In the genomic region with DNA sequence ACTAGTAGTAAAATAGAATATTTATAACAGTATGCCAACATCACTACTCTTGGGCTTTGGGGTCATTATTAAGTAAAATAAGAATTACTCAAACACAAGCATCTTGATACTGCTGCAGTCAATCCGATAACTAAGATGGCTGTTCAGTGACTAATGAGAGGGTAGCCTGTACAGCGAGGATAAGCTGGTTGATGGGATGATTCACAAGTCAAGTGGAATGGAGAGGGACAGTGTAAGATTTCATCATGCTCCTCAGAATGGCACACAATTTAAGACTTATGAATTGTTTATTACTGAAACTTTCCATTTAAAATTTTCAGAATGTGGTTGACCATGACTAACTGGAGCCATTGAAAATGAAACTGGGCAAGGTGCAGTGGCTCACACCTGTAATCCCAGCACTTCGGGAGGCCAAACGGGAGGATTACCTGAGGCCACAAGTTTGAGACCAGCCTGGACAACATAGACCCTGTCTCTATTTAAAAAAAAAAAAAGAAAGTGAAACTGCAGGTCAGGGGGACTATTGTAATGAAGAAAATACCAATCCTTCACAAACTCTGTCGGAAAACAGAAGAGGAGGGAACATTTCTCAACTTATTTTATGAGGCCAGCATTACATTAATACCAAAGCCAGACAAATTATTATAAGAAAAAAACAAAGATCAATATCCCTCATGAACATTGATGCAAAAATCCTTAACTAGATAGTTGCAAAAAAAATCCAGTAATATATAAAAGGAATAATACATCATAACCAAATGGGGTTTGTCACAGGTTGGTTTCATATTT, we compare ENCODE assay signal across 1 cellular context.
TF ChIP-seq lines count a peak whose summit lies in the region.

No MANE protein-coding gene starts in this region.

TF ChIP-seq in K562, 482 proteins besides CTCF, POLR2A, EP300 and RAD21 (continued from another document and continues in another):
- TF ChIP-seq, protein P1, sequence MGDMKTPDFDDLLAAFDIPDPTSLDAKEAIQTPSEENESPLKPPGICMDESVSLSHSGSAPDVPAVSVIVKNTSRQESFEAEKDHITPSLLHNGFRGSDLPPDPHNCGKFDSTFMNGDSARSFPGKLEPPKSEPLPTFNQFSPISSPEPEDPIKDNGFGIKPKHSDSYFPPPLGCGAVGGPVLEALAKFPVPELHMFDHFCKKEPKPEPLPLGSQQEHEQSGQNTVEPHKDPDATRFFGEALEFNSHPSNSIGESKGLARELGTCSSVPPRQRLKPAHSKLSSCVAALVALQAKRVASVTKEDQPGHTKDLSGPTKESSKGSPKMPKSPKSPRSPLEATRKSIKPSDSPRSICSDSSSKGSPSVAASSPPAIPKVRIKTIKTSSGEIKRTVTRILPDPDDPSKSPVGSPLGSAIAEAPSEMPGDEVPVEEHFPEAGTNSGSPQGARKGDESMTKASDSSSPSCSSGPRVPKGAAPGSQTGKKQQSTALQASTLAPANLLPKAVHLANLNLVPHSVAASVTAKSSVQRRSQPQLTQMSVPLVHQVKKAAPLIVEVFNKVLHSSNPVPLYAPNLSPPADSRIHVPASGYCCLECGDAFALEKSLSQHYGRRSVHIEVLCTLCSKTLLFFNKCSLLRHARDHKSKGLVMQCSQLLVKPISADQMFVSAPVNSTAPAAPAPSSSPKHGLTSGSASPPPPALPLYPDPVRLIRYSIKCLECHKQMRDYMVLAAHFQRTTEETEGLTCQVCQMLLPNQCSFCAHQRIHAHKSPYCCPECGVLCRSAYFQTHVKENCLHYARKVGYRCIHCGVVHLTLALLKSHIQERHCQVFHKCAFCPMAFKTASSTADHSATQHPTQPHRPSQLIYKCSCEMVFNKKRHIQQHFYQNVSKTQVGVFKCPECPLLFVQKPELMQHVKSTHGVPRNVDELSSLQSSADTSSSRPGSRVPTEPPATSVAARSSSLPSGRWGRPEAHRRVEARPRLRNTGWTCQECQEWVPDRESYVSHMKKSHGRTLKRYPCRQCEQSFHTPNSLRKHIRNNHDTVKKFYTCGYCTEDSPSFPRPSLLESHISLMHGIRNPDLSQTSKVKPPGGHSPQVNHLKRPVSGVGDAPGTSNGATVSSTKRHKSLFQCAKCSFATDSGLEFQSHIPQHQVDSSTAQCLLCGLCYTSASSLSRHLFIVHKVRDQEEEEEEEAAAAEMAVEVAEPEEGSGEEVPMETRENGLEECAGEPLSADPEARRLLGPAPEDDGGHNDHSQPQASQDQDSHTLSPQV (IDR thresholded peaks at IDR 0.05): peak; percentile 91
- no peak for TF ChIP-seq NR4A1 (CRISPR knock-in tag; IDR thresholded peaks at IDR 0.05)
- TF ChIP-seq NR4A1 (tag; IDR thresholded peaks at IDR 0.05): peak; percentile 92
- peak; percentile 87 for TF ChIP-seq JUNB (CRISPR knock-in tag; conservative IDR thresholded peaks at IDR 0.05)
- TF ChIP-seq CBFA2T3 (IDR thresholded peaks at IDR 0.05): peak; percentile 92
- TF ChIP-seq, protein P2, sequence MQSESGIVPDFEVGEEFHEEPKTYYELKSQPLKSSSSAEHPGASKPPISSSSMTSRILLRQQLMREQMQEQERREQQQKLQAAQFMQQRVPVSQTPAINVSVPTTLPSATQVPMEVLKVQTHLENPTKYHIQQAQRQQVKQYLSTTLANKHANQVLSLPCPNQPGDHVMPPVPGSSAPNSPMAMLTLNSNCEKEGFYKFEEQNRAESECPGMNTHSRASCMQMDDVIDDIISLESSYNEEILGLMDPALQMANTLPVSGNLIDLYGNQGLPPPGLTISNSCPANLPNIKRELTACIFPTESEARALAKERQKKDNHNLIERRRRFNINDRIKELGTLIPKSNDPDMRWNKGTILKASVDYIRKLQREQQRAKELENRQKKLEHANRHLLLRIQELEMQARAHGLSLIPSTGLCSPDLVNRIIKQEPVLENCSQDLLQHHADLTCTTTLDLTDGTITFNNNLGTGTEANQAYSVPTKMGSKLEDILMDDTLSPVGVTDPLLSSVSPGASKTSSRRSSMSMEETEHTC (IDR thresholded peaks at IDR 0.05): 0 out of 2 replicates have a peak, but pooled peaks have one; percentile 42
- TF ChIP-seq CEBPB (tag; IDR thresholded peaks at IDR 0.05): peak; percentile 98
- TF ChIP-seq ZBED1 (IDR thresholded peaks at IDR 0.05): no peak
- TF ChIP-seq, protein P3, sequence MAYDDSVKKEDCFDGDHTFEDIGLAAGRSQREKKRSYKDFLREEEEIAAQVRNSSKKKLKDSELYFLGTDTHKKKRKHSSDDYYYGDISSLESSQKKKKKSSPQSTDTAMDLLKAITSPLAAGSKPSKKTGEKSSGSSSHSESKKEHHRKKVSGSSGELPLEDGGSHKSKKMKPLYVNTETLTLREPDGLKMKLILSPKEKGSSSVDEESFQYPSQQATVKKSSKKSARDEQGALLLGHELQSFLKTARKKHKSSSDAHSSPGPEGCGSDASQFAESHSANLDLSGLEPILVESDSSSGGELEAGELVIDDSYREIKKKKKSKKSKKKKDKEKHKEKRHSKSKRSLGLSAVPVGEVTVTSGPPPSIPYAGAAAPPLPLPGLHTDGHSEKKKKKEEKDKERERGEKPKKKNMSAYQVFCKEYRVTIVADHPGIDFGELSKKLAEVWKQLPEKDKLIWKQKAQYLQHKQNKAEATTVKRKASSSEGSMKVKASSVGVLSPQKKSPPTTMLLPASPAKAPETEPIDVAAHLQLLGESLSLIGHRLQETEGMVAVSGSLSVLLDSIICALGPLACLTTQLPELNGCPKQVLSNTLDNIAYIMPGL (CRISPR knock-in tag; IDR thresholded peaks at IDR 0.05): no peak
- peak; percentile 37 for TF ChIP-seq GABPA (tag; conservative IDR thresholded peaks at IDR 0.05; ENCODE audit: low read depth)
- no peak for TF ChIP-seq KDM2B (CRISPR knock-in tag; IDR thresholded peaks at IDR 0.05)
- no peak for TF ChIP-seq CBX1 (IDR thresholded peaks at IDR 0.05; ENCODE audit: low read depth)
- TF ChIP-seq PHF20 (IDR thresholded peaks at IDR 0.05; ENCODE audit: partially characterized antibody): no peak
- TF ChIP-seq ZKSCAN8 (CRISPR knock-in tag; IDR thresholded peaks at IDR 0.05): peak; percentile 51; the same call in 1 of the 2 replicates
- 0 out of 4 replicates have a peak, but pooled peaks of 1 of the 2 experiments have one; percentile 44 for TF ChIP-seq TBL1XR1 (IDR thresholded peaks at IDR 0.05; ENCODE audit: low read length in 2 of 2)
- TF ChIP-seq SMAD4 (CRISPR knock-in tag; conservative IDR thresholded peaks at IDR 0.05): peak; percentile 79
- TF ChIP-seq, protein P4, sequence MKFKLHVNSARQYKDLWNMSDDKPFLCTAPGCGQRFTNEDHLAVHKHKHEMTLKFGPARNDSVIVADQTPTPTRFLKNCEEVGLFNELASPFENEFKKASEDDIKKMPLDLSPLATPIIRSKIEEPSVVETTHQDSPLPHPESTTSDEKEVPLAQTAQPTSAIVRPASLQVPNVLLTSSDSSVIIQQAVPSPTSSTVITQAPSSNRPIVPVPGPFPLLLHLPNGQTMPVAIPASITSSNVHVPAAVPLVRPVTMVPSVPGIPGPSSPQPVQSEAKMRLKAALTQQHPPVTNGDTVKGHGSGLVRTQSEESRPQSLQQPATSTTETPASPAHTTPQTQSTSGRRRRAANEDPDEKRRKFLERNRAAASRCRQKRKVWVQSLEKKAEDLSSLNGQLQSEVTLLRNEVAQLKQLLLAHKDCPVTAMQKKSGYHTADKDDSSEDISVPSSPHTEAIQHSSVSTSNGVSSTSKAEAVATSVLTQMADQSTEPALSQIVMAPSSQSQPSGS (CRISPR knock-in tag; IDR thresholded peaks at IDR 0.05): no peak
- TF ChIP-seq, protein P5, sequence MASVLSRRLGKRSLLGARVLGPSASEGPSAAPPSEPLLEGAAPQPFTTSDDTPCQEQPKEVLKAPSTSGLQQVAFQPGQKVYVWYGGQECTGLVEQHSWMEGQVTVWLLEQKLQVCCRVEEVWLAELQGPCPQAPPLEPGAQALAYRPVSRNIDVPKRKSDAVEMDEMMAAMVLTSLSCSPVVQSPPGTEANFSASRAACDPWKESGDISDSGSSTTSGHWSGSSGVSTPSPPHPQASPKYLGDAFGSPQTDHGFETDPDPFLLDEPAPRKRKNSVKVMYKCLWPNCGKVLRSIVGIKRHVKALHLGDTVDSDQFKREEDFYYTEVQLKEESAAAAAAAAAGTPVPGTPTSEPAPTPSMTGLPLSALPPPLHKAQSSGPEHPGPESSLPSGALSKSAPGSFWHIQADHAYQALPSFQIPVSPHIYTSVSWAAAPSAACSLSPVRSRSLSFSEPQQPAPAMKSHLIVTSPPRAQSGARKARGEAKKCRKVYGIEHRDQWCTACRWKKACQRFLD (CRISPR knock-in tag; IDR thresholded peaks at IDR 0.05): peak; percentile 78
- TF ChIP-seq, protein P6, sequence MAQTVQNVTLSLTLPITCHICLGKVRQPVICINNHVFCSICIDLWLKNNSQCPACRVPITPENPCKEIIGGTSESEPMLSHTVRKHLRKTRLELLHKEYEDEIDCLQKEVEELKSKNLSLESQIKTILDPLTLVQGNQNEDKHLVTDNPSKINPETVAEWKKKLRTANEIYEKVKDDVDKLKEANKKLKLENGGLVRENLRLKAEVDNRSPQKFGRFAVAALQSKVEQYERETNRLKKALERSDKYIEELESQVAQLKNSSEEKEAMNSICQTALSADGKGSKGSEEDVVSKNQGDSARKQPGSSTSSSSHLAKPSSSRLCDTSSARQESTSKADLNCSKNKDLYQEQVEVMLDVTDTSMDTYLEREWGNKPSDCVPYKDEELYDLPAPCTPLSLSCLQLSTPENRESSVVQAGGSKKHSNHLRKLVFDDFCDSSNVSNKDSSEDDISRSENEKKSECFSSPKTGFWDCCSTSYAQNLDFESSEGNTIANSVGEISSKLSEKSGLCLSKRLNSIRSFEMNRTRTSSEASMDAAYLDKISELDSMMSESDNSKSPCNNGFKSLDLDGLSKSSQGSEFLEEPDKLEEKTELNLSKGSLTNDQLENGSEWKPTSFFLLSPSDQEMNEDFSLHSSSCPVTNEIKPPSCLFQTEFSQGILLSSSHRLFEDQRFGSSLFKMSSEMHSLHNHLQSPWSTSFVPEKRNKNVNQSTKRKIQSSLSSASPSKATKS (CRISPR knock-in tag; IDR thresholded peaks at IDR 0.05): 0 out of 2 replicates have a peak, but pooled peaks have one; percentile 27
- TF ChIP-seq SMARCE1 (IDR thresholded peaks at IDR 0.05): peak; percentile 98
- TF ChIP-seq ZNF766 (CRISPR knock-in tag; conservative IDR thresholded peaks at IDR 0.05): peak; percentile 61; the same call in 1 of the 2 replicates
- peak; percentile 98 for TF ChIP-seq DACH1 (IDR thresholded peaks at IDR 0.05; ENCODE audit: partially characterized antibody)
- TF ChIP-seq, protein P7, sequence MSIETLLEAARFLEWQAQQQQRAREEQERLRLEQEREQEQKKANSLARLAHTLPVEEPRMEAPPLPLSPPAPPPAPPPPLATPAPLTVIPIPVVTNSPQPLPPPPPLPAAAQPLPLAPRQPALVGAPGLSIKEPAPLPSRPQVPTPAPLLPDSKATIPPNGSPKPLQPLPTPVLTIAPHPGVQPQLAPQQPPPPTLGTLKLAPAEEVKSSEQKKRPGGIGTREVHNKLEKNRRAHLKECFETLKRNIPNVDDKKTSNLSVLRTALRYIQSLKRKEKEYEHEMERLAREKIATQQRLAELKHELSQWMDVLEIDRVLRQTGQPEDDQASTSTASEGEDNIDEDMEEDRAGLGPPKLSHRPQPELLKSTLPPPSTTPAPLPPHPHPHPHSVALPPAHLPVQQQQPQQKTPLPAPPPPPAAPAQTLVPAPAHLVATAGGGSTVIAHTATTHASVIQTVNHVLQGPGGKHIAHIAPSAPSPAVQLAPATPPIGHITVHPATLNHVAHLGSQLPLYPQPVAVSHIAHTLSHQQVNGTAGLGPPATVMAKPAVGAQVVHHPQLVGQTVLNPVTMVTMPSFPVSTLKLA (conservative IDR thresholded peaks at IDR 0.05): peak in 1 of 2 experiments; percentile 29; a peak in 1 of 4 replicates
- TF ChIP-seq ATF1 (CRISPR knock-in tag; IDR thresholded peaks at IDR 0.05): no peak
- TF ChIP-seq ATF1 (tag; IDR thresholded peaks at IDR 0.05): peak; percentile 32; the same call in 1 of the 2 replicates
- TF ChIP-seq ZNF699 (CRISPR knock-in tag; IDR thresholded peaks at IDR 0.05; ENCODE audit: insufficient replicate concordance): no peak
- peak; percentile 84; the same call in 1 of the 2 replicates for TF ChIP-seq ZNF589 (CRISPR knock-in tag; IDR thresholded peaks at IDR 0.05; ENCODE audit: low read depth)
- TF ChIP-seq MBD2 (IDR thresholded peaks at IDR 0.05; ENCODE audit: borderline replicate concordance, low read depth): peak; percentile 75; the same call in 1 of the 2 replicates
- peak; percentile 98 for TF ChIP-seq ARID1B (IDR thresholded peaks at IDR 0.05)
- peak; percentile 59 for TF ChIP-seq NFE2 (IDR thresholded peaks at IDR 0.05; ENCODE audit: low read depth)
- TF ChIP-seq CREM (IDR thresholded peaks at IDR 0.05; ENCODE audit: low read depth): peak; percentile 72
- TF ChIP-seq ZNF75A (CRISPR knock-in tag; IDR thresholded peaks at IDR 0.05): no peak
- TF ChIP-seq PYGO2 (tag; IDR thresholded peaks at IDR 0.05): no peak
- no peak for TF ChIP-seq U2AF1 (optimal IDR thresholded peaks at IDR 0.05; ENCODE audit: low read depth, low read length)
- peak; percentile 77; the same call in 1 of the 2 replicates for TF ChIP-seq HDAC2 (IDR thresholded peaks at IDR 0.05)
- no peak for TF ChIP-seq MCM7 (IDR thresholded peaks at IDR 0.05)
- TF ChIP-seq POLR2AphosphoS5 (IDR thresholded peaks at IDR 0.05; ENCODE audit: control insufficient read depth, insufficient read depth, low read depth, low read length): peak; percentile 91
- peak; percentile 97 for TF ChIP-seq BRD9 (IDR thresholded peaks at IDR 0.05; ENCODE audit: low read depth, partially characterized antibody)
- TF ChIP-seq TAF1 (IDR thresholded peaks at IDR 0.05; ENCODE audit: control insufficient read depth, extremely low read depth, insufficient read depth, low read length, severe bottlenecking): peak; percentile 32
- no peak for TF ChIP-seq SRF (CRISPR knock-in tag; IDR thresholded peaks at IDR 0.05)
- 0 out of 2 replicates have a peak, but pooled peaks have one; percentile 24 for TF ChIP-seq LCOR (CRISPR knock-in tag; IDR thresholded peaks at IDR 0.05)
- TF ChIP-seq FOXJ2 (tag; IDR thresholded peaks at IDR 0.05): peak; percentile 61
- TF ChIP-seq TAL1 (IDR thresholded peaks at IDR 0.05): peak; percentile 91
- peak; percentile 93 for TF ChIP-seq BRD4 (IDR thresholded peaks at IDR 0.05)
